Comparison of ENCODE assay signal across 10 cellular contexts in the genomic region with DNA sequence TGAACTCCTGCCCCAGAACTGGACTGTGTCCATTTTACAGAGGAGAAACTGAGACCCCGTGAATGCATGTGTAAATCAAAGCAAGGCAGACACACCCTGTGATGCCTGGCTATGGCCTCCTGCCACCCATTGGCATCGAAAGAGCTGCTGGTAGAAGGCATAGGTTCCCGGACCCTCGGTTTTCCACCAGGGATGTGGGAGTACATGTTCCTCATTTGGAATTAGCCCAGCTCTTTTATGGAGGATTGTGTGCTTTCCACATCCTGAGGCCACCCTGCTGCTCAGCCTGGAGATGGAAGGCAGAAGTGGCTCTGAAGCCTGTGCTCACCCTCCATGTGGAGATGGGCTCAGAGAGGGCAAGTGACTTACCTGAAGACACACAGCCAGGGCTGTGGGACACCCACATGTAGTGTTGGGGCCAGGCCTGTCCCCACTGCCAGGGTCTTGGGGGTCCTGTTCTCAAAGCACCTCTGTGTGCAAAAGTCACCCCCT. TPM values are rescaled to one million over a fixed set of nuclear protein-coding genes. Genes with fewer than 3 reads are reported as not detected.
DNase-seq lines count a peak whose midpoint lies in the region; ATAC-seq, FAIRE-seq and TF ChIP-seq lines count a peak whose summit lies in the region.
"Had no signal": no experiment of that assay in that cellular context is flagged by ENCODE, and none has a peak within 500 bp of the region (broad histone marks: within the 10 kb centered on the region; RNA-seq: fewer than 3 reads in every experiment).

No MANE protein-coding gene starts in this region.

- POLR2A ChIA-PET in naive thymus-derived CD4-positive, alpha-beta T cell (lab: Charles Lee): interaction anchor here (0.6 to 10.5 kb wide), 15 partner anchors 10 to 96 kb away, joined by 3 to 365 read pairs (median 6); a partner anchor contains a TSS

- H3K4me3 ChIP-seq in CD4-positive, CD25-positive, alpha-beta regulatory T cell (ENCODE audit: low read depth, low read length): peak overlapping the region; percentile 86
- H3K4me3 ChIP-seq in naive thymus-derived CD4-positive, alpha-beta T cell (ENCODE audit: low read length): peak overlapping the region; percentile 90
- H3K4me3 ChIP-seq in adrenal gland: no peak overlapping the region
- H3K4me3 ChIP-seq: coronary artery, neural progenitor cell had no signal

- peaks cover 83% of the 10 kb centered on the region for H3K4me1 ChIP-seq in CD4-positive, CD25-positive, alpha-beta regulatory T cell (ENCODE audit: control insufficient read depth, insufficient read depth, low read length, poor library complexity, severe bottlenecking)
- H3K4me1 ChIP-seq in naive thymus-derived CD4-positive, alpha-beta T cell (ENCODE audit: control insufficient read depth in 2 of 2, insufficient read depth in 2 of 2, low read length in 2 of 2): peaks cover 68 to 75% of the 10 kb centered on the region in 2 donors
- H3K4me1 ChIP-seq in adrenal gland (replicated peaks in 1 of 2): peaks cover 11% of the 10 kb centered on the region in 2 donors

- peaks cover 26% of the 10 kb centered on the region for H3K36me3 Mint-ChIP-seq in CD4-positive, CD25-positive, alpha-beta regulatory T cell
- H3K36me3 Mint-ChIP-seq in activated T-helper 17 cell treated with anti-CD3 and anti-CD28 coated beads, Interleukin-2, amount 50 U/mL, for 72 hours (ENCODE audit: low read depth): peaks cover 29% of the 10 kb centered on the region
- H3K36me3 Mint-ChIP-seq in naive thymus-derived CD4-positive, alpha-beta T cell: peaks cover 0 to 36% (median 14%) of the 10 kb centered on the region in 5 donors
- H3K36me3 Mint-ChIP-seq: neural progenitor cell had no signal

- intact Hi-C loops in naive thymus-derived CD4-positive, alpha-beta T cell (cut with micrococcal nuclease): loop anchor here in 1 of 2 donors (10.0 kb wide), 1 partner anchor 1663 kb away; a partner anchor contains a TSS
- intact Hi-C loops in adrenal gland (cut with DNase I): no loop called here

- peaks cover 9% of the 10 kb centered on the region for H3K36me3 ChIP-seq in CD4-positive, CD25-positive, alpha-beta regulatory T cell (ENCODE audit: control insufficient read depth, insufficient read depth, low read length)
- H3K36me3 ChIP-seq in naive thymus-derived CD4-positive, alpha-beta T cell (ENCODE audit: control insufficient read depth in 2 of 3, insufficient read depth in 3 of 3, low read length in 3 of 3): peaks cover 0 to 13% (median 6%) of the 10 kb centered on the region in 3 experiments
- H3K36me3 ChIP-seq in adrenal gland (replicated peaks in 1 of 2): no peaks in the 10 kb centered on the region
- H3K36me3 ChIP-seq: neural progenitor cell had no signal

- CTCF ChIA-PET in naive thymus-derived CD4-positive, alpha-beta T cell (lab: Charles Lee): interaction anchor here (1.1 to 1.9 kb wide), 4 partner anchors 21 to 107 kb away, joined by 4 to 7 read pairs (median 6); no protein-coding TSS in a partner anchor

- no peak for TF ChIP-seq POLR2A in adrenal gland (IDR thresholded peaks at IDR 0.05)

- peaks cover 16 to 87% (median 56%) of the 10 kb centered on the region in 4 donors for H3K4me1 Mint-ChIP-seq in CD4-positive, CD25-positive, alpha-beta regulatory T cell
- H3K4me1 Mint-ChIP-seq in activated T-helper 17 cell treated with anti-CD3 and anti-CD28 coated beads, Interleukin-2, amount 50 U/mL, for 72 hours: peaks cover 47% of the 10 kb centered on the region
- H3K4me1 Mint-ChIP-seq in naive thymus-derived CD4-positive, alpha-beta T cell: peaks cover 50 to 83% (median 80%) of the 10 kb centered on the region in 7 donors

- H3K27me3 ChIP-seq in CD4-positive, CD25-positive, alpha-beta regulatory T cell (ENCODE audit: control insufficient read depth, insufficient read depth, low read length): no peaks in the 10 kb centered on the region
- H3K27me3 ChIP-seq in naive thymus-derived CD4-positive, alpha-beta T cell (ENCODE audit: control insufficient read depth in 2 of 2, insufficient read depth in 2 of 2, low read length in 2 of 2): no peaks in the 10 kb centered on the region
- no peaks in the 10 kb centered on the region for H3K27me3 ChIP-seq in adrenal gland

- H3K9me3 Mint-ChIP-seq in CD4-positive, CD25-positive, alpha-beta regulatory T cell: no peaks in the 10 kb centered on the region
- H3K9me3 Mint-ChIP-seq in activated T-helper 17 cell treated with anti-CD3 and anti-CD28 coated beads, Interleukin-2, amount 50 U/mL, for 72 hours: no peaks in the 10 kb centered on the region
- peaks cover 0 to 4% (median 0%) of the 10 kb centered on the region in 11 donors for H3K9me3 Mint-ChIP-seq in naive thymus-derived CD4-positive, alpha-beta T cell
- H3K9me3 Mint-ChIP-seq: neural progenitor cell had no signal

- DNase-seq in CD4-positive, CD25-positive, alpha-beta regulatory T cell: no peak
- DNase-seq in GM19239 (ENCODE audit: insufficient read length, low spot score) (no peak), adrenal gland (no peak), cortex of kidney (lab: John Stamatoyannopoulos, UW) (no peak), NCI-H2107 treated with DMSO at 0.1 percent for 48 hours (lab: John Stamatoyannopoulos, UW; ENCODE audit: unreplicated experiment) (no peak)
- no peak for DNase-seq in naive thymus-derived CD4-positive, alpha-beta T cell
- DNase-seq: NCI-H2227 treated with DMSO at 0.1 percent for 48 hours had no signal

- FAIRE-seq in GM19239 (lab: Jason Lieb, UNC): peak; percentile 44

- no peak for ATAC-seq in CD4-positive, CD25-positive, alpha-beta regulatory T cell (ENCODE audit: low read depth in 2 of 2)
- no peak for ATAC-seq in activated T-helper 17 cell treated with anti-CD3 and anti-CD28 coated beads, Interleukin-2, amount 50 U/mL, for 72 hours (replicated peaks)
- ATAC-seq in naive thymus-derived CD4-positive, alpha-beta T cell: no peak

- WGBS in adrenal gland, 4 donors: 83 to 90% (median 86%) methylated on average over 4 of the region's 4 CpGs

- peak overlapping the region; percentile 92 to 99 (median 95) for H3K4me3 Mint-ChIP-seq in CD4-positive, CD25-positive, alpha-beta regulatory T cell
- peak overlapping the region; percentile 94 for H3K4me3 Mint-ChIP-seq in activated T-helper 17 cell treated with anti-CD3 and anti-CD28 coated beads, Interleukin-2, amount 50 U/mL, for 72 hours
- peak overlapping the region; percentile 93 to 97 (median 94) for H3K4me3 Mint-ChIP-seq in naive thymus-derived CD4-positive, alpha-beta T cell
- H3K4me3 Mint-ChIP-seq: neural progenitor cell had no signal

- TF ChIP-seq CTCF in adrenal gland (IDR thresholded peaks at IDR 0.05): no peak

- H3K27ac ChIP-seq in CD4-positive, CD25-positive, alpha-beta regulatory T cell (ENCODE audit: insufficient read depth, low read length, poor library complexity, severe bottlenecking): peak overlapping the region; percentile 89
- peak overlapping the region; percentile 88 for H3K27ac ChIP-seq in naive thymus-derived CD4-positive, alpha-beta T cell (ENCODE audit: low read depth, low read length)
- H3K27ac ChIP-seq in adrenal gland: no peak overlapping the region
- H3K27ac ChIP-seq: coronary artery, neural progenitor cell had no signal

- H3K27me3 Mint-ChIP-seq in CD4-positive, CD25-positive, alpha-beta regulatory T cell: no peaks in the 10 kb centered on the region
- no peaks in the 10 kb centered on the region for H3K27me3 Mint-ChIP-seq in activated T-helper 17 cell treated with anti-CD3 and anti-CD28 coated beads, Interleukin-2, amount 50 U/mL, for 72 hours
- H3K27me3 Mint-ChIP-seq in naive thymus-derived CD4-positive, alpha-beta T cell: no peaks in the 10 kb centered on the region

- H3K27ac Mint-ChIP-seq in CD4-positive, CD25-positive, alpha-beta regulatory T cell: peak overlapping the region; percentile 100
- peak overlapping the region; percentile 94 for H3K27ac Mint-ChIP-seq in activated T-helper 17 cell treated with anti-CD3 and anti-CD28 coated beads, Interleukin-2, amount 50 U/mL, for 72 hours
- H3K27ac Mint-ChIP-seq in naive thymus-derived CD4-positive, alpha-beta T cell: peak overlapping the region; percentile 97 to 100 (median 99)
- H3K27ac Mint-ChIP-seq: neural progenitor cell had no signal

- H3K9me3 ChIP-seq in CD4-positive, CD25-positive, alpha-beta regulatory T cell (ENCODE audit: control insufficient read depth in 2 of 2, low read length in 2 of 2): no peaks in the 10 kb centered on the region
- no peaks in the 10 kb centered on the region for H3K9me3 ChIP-seq in naive thymus-derived CD4-positive, alpha-beta T cell (ENCODE audit: control insufficient read depth in 2 of 3, low read length in 3 of 3)
- no peaks in the 10 kb centered on the region for H3K9me3 ChIP-seq in adrenal gland (replicated peaks in 1 of 3)

RNA-seq across cellular contexts. Expression of a gene that starts 2.8 kb away (rescaled TPM):
- 68.7 TPM for total RNA-seq in CD4-positive, CD25-positive, alpha-beta regulatory T cell
- polyA plus RNA-seq in CD4-positive, CD25-positive, alpha-beta regulatory T cell: 100 to 1,000 TPM; 187 to 229 (median 210) TPM
- 10 to 100 TPM; 45.4 to 68.4 TPM for total RNA-seq in activated T-helper 17 cell treated with anti-CD3 and anti-CD28 coated beads, Interleukin-2, amount 50 U/mL, for 72 hours
- total RNA-seq in naive thymus-derived CD4-positive, alpha-beta T cell: 10 to 100 TPM; 62.8 to 83.5 (median 68.7) TPM
- 100 to 1,000 TPM; 186 to 315 TPM for polyA plus RNA-seq in naive thymus-derived CD4-positive, alpha-beta T cell
- total RNA-seq in adrenal gland: 1 to 10 TPM; 1.4 to 4.9 (median 3.3) TPM
- polyA plus RNA-seq in adrenal gland: 1 to 10 TPM in 2 of 3 donors, under 1 TPM in 1; 0.60 to 1.7 (median 1.1) TPM

RNA-seq across cellular contexts. Expression of a gene that starts 34.7 kb away (rescaled TPM):
- total RNA-seq in CD4-positive, CD25-positive, alpha-beta regulatory T cell: 60.0 TPM
- polyA plus RNA-seq in CD4-positive, CD25-positive, alpha-beta regulatory T cell: 10 to 100 TPM; 64.8 to 89.1 (median 75.3) TPM
- total RNA-seq in activated T-helper 17 cell treated with anti-CD3 and anti-CD28 coated beads, Interleukin-2, amount 50 U/mL, for 72 hours: 10 to 100 TPM; 83.6 to 87.3 TPM
- 10 to 100 TPM; 43.0 to 90.0 (median 54.1) TPM for total RNA-seq in naive thymus-derived CD4-positive, alpha-beta T cell
- 10 to 100 TPM; 59.2 to 75.6 TPM for polyA plus RNA-seq in naive thymus-derived CD4-positive, alpha-beta T cell
- 10 to 100 TPM; 29.7 to 75.0 (median 39.2) TPM for total RNA-seq in adrenal gland
- 10 to 100 TPM; 10.7 to 69.1 (median 68.4) TPM for polyA plus RNA-seq in adrenal gland

Comparison
In these comparisons a context has a peak if more than half of its experiments do, and no peak if none do; other contexts are left out.
1. H3K27ac ChIP-seq: peak in CD4-positive, CD25-positive, alpha-beta regulatory T cell (single experiment) and naive thymus-derived CD4-positive, alpha-beta T cell (single experiment); none in adrenal gland (0 of 5).
2. H3K4me3 ChIP-seq: peak in CD4-positive, CD25-positive, alpha-beta regulatory T cell (single experiment) and naive thymus-derived CD4-positive, alpha-beta T cell (single experiment); none in adrenal gland (0 of 4).
3. RNA of a gene that starts 2.8 kb away (total RNA-seq): 68.7 TPM in CD4-positive, CD25-positive, alpha-beta regulatory T cell (single experiment), 62.8 to 83.5 TPM in naive thymus-derived CD4-positive, alpha-beta T cell and 45.4 to 68.4 TPM in activated T-helper 17 cell treated with anti-CD3 and anti-CD28 coated beads, Interleukin-2, amount 50 U/mL, for 72 hours; 1.4 to 4.9 TPM in adrenal gland; every median in the first group is over 4 times any median in the second.
4. Peak in every context shown above with its lines, with median percentiles within 50 percentile points of each other: H3K27ac Mint-ChIP-seq and H3K4me3 Mint-ChIP-seq.